25 cellular contexts compared by ENCODE assay signal in genomic region chr1:84745857-84746256, GRCh38.
"Had no signal": no experiment of that assay in that cellular context is flagged by ENCODE, and none has a peak within 500 bp of the region (broad histone marks: within the 10 kb centered on the region; RNA-seq: fewer than 3 reads in every experiment).

No MANE protein-coding gene starts in this region.

- H3K27ac ChIP-seq: colonic mucosa, coronary artery, dorsolateral prefrontal cortex, epithelial cell of prostate, esophagus muscularis mucosa, esophagus squamous epithelium, foreskin keratinocyte, gastrocnemius medialis, gastroesophageal sphincter, heart left ventricle, heart right ventricle, hepatocyte had no signal

- H3K27me3 ChIP-seq: colonic mucosa, dorsolateral prefrontal cortex, esophagus muscularis mucosa, esophagus squamous epithelium, foreskin keratinocyte, gastroesophageal sphincter, heart left ventricle, hepatocyte had no signal

- ATAC-seq: effector memory CD8-positive, alpha-beta T cell; esophagus mucosa; foreskin keratinocyte; gastrocnemius medialis; gastroesophageal sphincter; heart left ventricle; heart right ventricle had no signal

- H3K9me3 ChIP-seq: colonic mucosa, esophagus muscularis mucosa, esophagus squamous epithelium, gastrocnemius medialis, gastroesophageal sphincter, heart left ventricle, heart right ventricle had no signal

- H2AFZ ChIP-seq: hepatocyte had no signal

- H3K4me3 ChIP-seq: colonic mucosa, coronary artery, dorsolateral prefrontal cortex, esophagus muscularis mucosa, esophagus squamous epithelium, gastrocnemius medialis, gastroesophageal sphincter, heart left ventricle, heart right ventricle, hepatocyte had no signal

- H3K79me2 ChIP-seq: hepatocyte had no signal

- H3K36me3 ChIP-seq: colonic mucosa, esophagus muscularis mucosa, esophagus squamous epithelium, gastrocnemius medialis, gastroesophageal sphincter, heart left ventricle, heart right ventricle had no signal

- H3K4me1 ChIP-seq: colonic mucosa, esophagus muscularis mucosa, gastrocnemius medialis, gastroesophageal sphincter, heart left ventricle, heart right ventricle had no signal

- DNase-seq: colonic mucosa; cortex of kidney; dermis blood vessel endothelial cell; dorsolateral prefrontal cortex; effector CD4-positive, alpha-beta T cell; effector CD8-positive, alpha-beta T cell; effector memory CD4-positive, alpha-beta T cell; effector memory CD8-positive, alpha-beta T cell; endodermal cell; erythroblast; esophagus squamous epithelium; foreskin fibroblast; foreskin keratinocyte; foreskin melanocyte; gastrocnemius medialis; glutamatergic neuron; head of caudate nucleus; heart left ventricle; heart right ventricle had no signal

- H3K4me2 ChIP-seq: hepatocyte had no signal
